21 cellular contexts compared by ENCODE assay signal in genomic region chr13:90834700-90835099, GRCh38.
A peak's percentile ranks its signal among the peaks of the same experiment; 100 is the strongest.
DNase-seq lines count a peak whose midpoint lies in the region; ATAC-seq, FAIRE-seq and TF ChIP-seq lines count a peak whose summit lies in the region.
"Had no signal": no experiment of that assay in that cellular context is flagged by ENCODE, and none has a peak within 500 bp of the region (broad histone marks: within the 10 kb centered on the region; RNA-seq: fewer than 3 reads in every experiment).

No MANE protein-coding gene starts in this region.

- CTCF ChIA-PET in HepG2 (lab: Yijun Ruan, JAX; ENCODE audit: low intra/inter-chr PET ratio, low total read pairs), result no interaction called here
- CTCF ChIA-PET in Panc1 (lab: Charles Lee), result no interaction called here

- POLR2A ChIA-PET in HepG2 (lab: Yijun Ruan, JAX), result no interaction called here
- POLR2A ChIA-PET in Panc1 (lab: Charles Lee), result no interaction called here

- H3K79me2 ChIP-seq in HepG2 (ENCODE audit: insufficient read depth, low read length), result no peaks in the 10 kb centered on the region

- no peak for TF ChIP-seq CTCF in HepG2 (CRISPR knock-in tag; IDR thresholded peaks at IDR 0.05)
- TF ChIP-seq CTCF in right lobe of liver (IDR thresholded peaks at IDR 0.05), result no peak
- no peak for TF ChIP-seq CTCF in Panc1 (IDR thresholded peaks at IDR 0.05)

- BruUV-seq in HepG2 (replicated peaks; lab: Mats Ljungman, UMichigan), result no TSS peak
- BruUV-seq in Panc1 (replicated peaks; lab: Mats Ljungman, UMichigan), result no TSS peak

- H3K27me3 ChIP-seq in HepG2 (ENCODE audit: control insufficient read depth in 1 of 2, insufficient read depth in 2 of 2, low read length in 2 of 2) (no peaks in the 10 kb centered on the region), right lobe of liver (no peaks in the 10 kb centered on the region), Panc1 (ENCODE audit: control insufficient read depth, insufficient read depth, low read length) (no peaks in the 10 kb centered on the region)
- H3K27me3 ChIP-seq: BLaER1 had no signal

- H3K9me3 ChIP-seq in HepG2 (ENCODE audit: low read length) (no peaks in the 10 kb centered on the region), right lobe of liver (no peaks in the 10 kb centered on the region), Panc1 (ENCODE audit: control insufficient read depth, insufficient read depth, low read depth, low read length) (peaks cover 3% of the 10 kb centered on the region; the same call in 1 of the 2 replicates)
- H3K9me3 ChIP-seq: BLaER1 had no signal

- no peaks in the 10 kb centered on the region for H4K20me1 ChIP-seq in HepG2 (ENCODE audit: insufficient read depth, low read length)
- H4K20me1 ChIP-seq: BLaER1 had no signal

- TF ChIP-seq POLR2A in HepG2 (IDR thresholded peaks at IDR 0.05; ENCODE audit: insufficient read depth in 1 of 2, low read depth in 2 of 2, low read length in 2 of 2) (no peak), right lobe of liver (IDR thresholded peaks at IDR 0.05) (no peak)

- in situ Hi-C loops in HepG2 (cut with HindIII; ENCODE audit: extremely low pct_ligation_motif_present, low pct_unique_long_range_greater_than_20kb) (no loop called here), Panc1 (cut with HindIII; ENCODE audit: low pct_unique_long_range_greater_than_20kb, low sequenced_read_pairs) (no loop called here)

- H3K4me3 ChIP-seq in HepG2 (replicated peaks in 1 of 3; ENCODE audit: insufficient read depth in 1 of 3, low read depth in 2 of 3, low read length in 3 of 3) (no peak overlapping the region), right lobe of liver (no peak overlapping the region), Panc1 (ENCODE audit: low read depth in 2 of 2, low read length in 2 of 2) (no peak overlapping the region)
- H3K4me3 ChIP-seq: BLaER1, GM12878 had no signal

- ATAC-seq in HepG2 (no peak), right lobe of liver (no peak), Panc1 (no peak), HG03439 (IDR thresholded peaks at IDR 0.05; ENCODE audit: unreplicated experiment) (no peak), GM19328 (IDR thresholded peaks at IDR 0.05; ENCODE audit: unreplicated experiment) (no peak)
- ATAC-seq: CD8-positive, alpha-beta T cell; GM12878 had no signal

- no peaks in the 10 kb centered on the region for H3K36me3 ChIP-seq in HepG2 (replicated peaks in 1 of 2; ENCODE audit: control insufficient read depth in 1 of 2, insufficient read depth in 2 of 2, low read length in 2 of 2)
- no peaks in the 10 kb centered on the region for H3K36me3 ChIP-seq in right lobe of liver
- H3K36me3 ChIP-seq in Panc1 (ENCODE audit: control insufficient read depth, insufficient read depth, low read length), result no peaks in the 10 kb centered on the region
- H3K36me3 ChIP-seq: BLaER1 had no signal

- no peaks in the 10 kb centered on the region for H3K4me1 ChIP-seq in HepG2 (ENCODE audit: insufficient read depth, low read length)
- H3K4me1 ChIP-seq in right lobe of liver, result no peaks in the 10 kb centered on the region
- no peaks in the 10 kb centered on the region for H3K4me1 ChIP-seq in Panc1 (ENCODE audit: control insufficient read depth, insufficient read depth, low read length)
- H3K4me1 ChIP-seq: BLaER1 had no signal

- 53% methylated on average over 5 of the region's 5 CpGs for WGBS in HepG2 (ENCODE audit: low lambda C conversion rate)
- WGBS in right lobe of liver (ENCODE audit: insufficient coverage, low coverage, low lambda C conversion rate, missing lambda C conversion rate), result 73% methylated on average over 5 of the region's 5 CpGs

- TF ChIP-seq EP300 in HepG2 (IDR thresholded peaks at IDR 0.05; ENCODE audit: low read depth in 2 of 2, low read length in 2 of 2) (no peak), HepG2 (CRISPR knock-in tag; IDR thresholded peaks at IDR 0.05; ENCODE audit: borderline replicate concordance) (no peak)

- no peak for FAIRE-seq in HepG2 (lab: Jason Lieb, UNC)
- FAIRE-seq: GM19239 had no signal

- H3K9ac ChIP-seq in HepG2 (ENCODE audit: insufficient read depth, low read depth, low read length), result no peak overlapping the region
- H3K9ac ChIP-seq: BLaER1 had no signal

- no peak overlapping the region for H3K4me2 ChIP-seq in HepG2 (ENCODE audit: low read depth, low read length)
- H3K4me2 ChIP-seq: BLaER1 had no signal

- intact Hi-C loops in HepG2 (cut with micrococcal nuclease; ENCODE audit: unreplicated experiment) (no loop called here), right lobe of liver (cut with DNase I) (no loop called here), Panc1 (cut with micrococcal nuclease; ENCODE audit: unreplicated experiment) (no loop called here)

- H3K27ac ChIP-seq in HepG2 (ENCODE audit: extremely low read length, insufficient read depth, low read length), result no peak overlapping the region
- no peak overlapping the region for H3K27ac ChIP-seq in right lobe of liver
- H3K27ac ChIP-seq in Panc1 (ENCODE audit: low read length), result peak overlapping the region; percentile 1; the same call in 1 of the 2 replicates
- H3K27ac ChIP-seq in epithelial cell of prostate, result peak overlapping the region; percentile 13
- H3K27ac ChIP-seq: 22Rv1, BLaER1, C4-2B had no signal

- no peak for TF ChIP-seq RAD21 in HepG2 (CRISPR knock-in tag; IDR thresholded peaks at IDR 0.05)

- DNase-seq in HepG2 (ENCODE audit: low spot score) (no peak), right lobe of liver (no peak), Panc1 (ENCODE audit: low read depth, low spot score) (no peak), epithelial cell of prostate (ENCODE audit: low read depth, low spot score) (no peak), SIG-M5 treated with dmso at 0.1 percent for 504 hours (lab: John Stamatoyannopoulos, UW; ENCODE audit: unreplicated experiment) (no peak)
- DNase-seq: CD4-positive, CD25-positive, alpha-beta regulatory T cell; CD8-positive, alpha-beta T cell; DMS 273 treated with DMSO at 0.1 percent for 48 hours; DMS79; EL; GDM1; GOT3; H7; HCEC 1CT had no signal

- H2AFZ ChIP-seq in HepG2 (ENCODE audit: low read length), result no peak overlapping the region

TF ChIP-seq in HepG2, 621 proteins besides CTCF, POLR2A, EP300 and RAD21:
- no peak for TF ChIP-seq ZNF432 (CRISPR knock-in tag; IDR thresholded peaks at IDR 0.05; ENCODE audit: borderline replicate concordance)
- TF ChIP-seq CREB1 (IDR thresholded peaks at IDR 0.05), result peak; percentile 60
- TF ChIP-seq CREB1 (CRISPR knock-in tag; IDR thresholded peaks at IDR 0.05), result no peak

Comparison
In these comparisons a context has a peak if more than half of its experiments do, and no peak if none do; other contexts are left out.
1. H3K27ac ChIP-seq: peak in Panc1 (single experiment) and epithelial cell of prostate (single experiment); none in HepG2 (single experiment) and right lobe of liver (0 of 3).